Comparison of ENCODE assay signal across 10 cellular contexts in the genomic region with DNA sequence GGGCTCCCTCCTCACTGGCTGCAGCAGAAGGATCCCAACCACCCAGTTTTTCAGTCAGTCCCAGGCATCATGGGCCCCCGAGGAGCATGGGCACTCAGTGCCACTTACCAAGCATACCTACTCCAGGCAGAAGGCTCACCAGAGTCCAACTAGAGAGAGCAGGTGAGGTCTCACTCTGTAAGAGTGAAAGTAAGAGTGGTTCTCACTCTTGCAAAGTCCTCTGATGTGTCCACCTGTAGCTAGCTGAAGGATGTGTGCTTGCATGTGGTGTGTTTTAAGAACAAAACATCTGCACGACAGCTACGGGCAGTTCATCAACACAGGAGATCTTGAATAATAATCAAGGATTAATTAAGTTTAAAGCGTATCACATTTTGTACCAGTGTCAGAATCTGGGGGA. TPM values are rescaled to one million over a fixed set of nuclear protein-coding genes. Genes with fewer than 3 reads are reported as not detected.
DNase-seq lines count a peak whose midpoint lies in the region; ATAC-seq and TF ChIP-seq lines count a peak whose summit lies in the region.
"Had no signal": no experiment of that assay in that cellular context is flagged by ENCODE, and none has a peak within 500 bp of the region (broad histone marks: within the 10 kb centered on the region; RNA-seq: fewer than 3 reads in every experiment).

No MANE protein-coding gene starts in this region.

- no peaks in the 10 kb centered on the region for H3K9me3 Mint-ChIP-seq in activated naive CD4-positive, alpha-beta T cell treated with anti-CD3 and anti-CD28 coated beads for 36 hours
- H3K9me3 Mint-ChIP-seq in IgD-negative memory B cell (no peaks in the 10 kb centered on the region), neural progenitor cell (no peaks in the 10 kb centered on the region), mesothelial cell of epicardium (no peaks in the 10 kb centered on the region)
- H3K9me3 Mint-ChIP-seq in stimulated activated naive CD8-positive, alpha-beta T cell treated with anti-CD3 and anti-CD28 coated beads, Interleukin-15, amount 100 ng/mL, for 72 hours: no peaks in the 10 kb centered on the region

- no peaks in the 10 kb centered on the region for H3F3A ChIP-seq in neural progenitor cell (ENCODE audit: low read depth)

- peaks cover 6% of the 10 kb centered on the region for H3K36me3 Mint-ChIP-seq in activated naive CD4-positive, alpha-beta T cell treated with anti-CD3 and anti-CD28 coated beads for 36 hours (ENCODE audit: low read depth)
- H3K36me3 Mint-ChIP-seq in IgD-negative memory B cell (peaks cover 12% of the 10 kb centered on the region), neural progenitor cell (peaks cover 20% of the 10 kb centered on the region), mesothelial cell of epicardium (peaks cover 22% of the 10 kb centered on the region)

- H3K9me3 ChIP-seq in neural progenitor cell (ENCODE audit: low read depth): no peaks in the 10 kb centered on the region
- H3K9me3 ChIP-seq: left lung had no signal

- intact Hi-C loops in activated naive CD4-positive, alpha-beta T cell treated with anti-CD3 and anti-CD28 coated beads for 36 hours (cut with micrococcal nuclease): no loop called here

- H3K36me3 ChIP-seq in neural progenitor cell: no peaks in the 10 kb centered on the region

- no peak overlapping the region for H3K4me3 Mint-ChIP-seq in activated naive CD4-positive, alpha-beta T cell treated with anti-CD3 and anti-CD28 coated beads for 36 hours
- H3K4me3 Mint-ChIP-seq in IgD-negative memory B cell: no peak overlapping the region
- H3K4me3 Mint-ChIP-seq in stimulated activated naive CD8-positive, alpha-beta T cell treated with anti-CD3 and anti-CD28 coated beads, Interleukin-15, amount 100 ng/mL, for 72 hours: peak overlapping the region; percentile 77 to 80
- no peak overlapping the region for H3K4me3 Mint-ChIP-seq in neural progenitor cell
- no peak overlapping the region for H3K4me3 Mint-ChIP-seq in mesothelial cell of epicardium

- H3K4me2 ChIP-seq in neural progenitor cell: no peak overlapping the region

- peak; percentile 20 for DNase-seq in activated naive CD4-positive, alpha-beta T cell treated with anti-CD3 and anti-CD28 coated beads for 36 hours
- no peak for DNase-seq in activated naive CD4-positive, alpha-beta T cell treated with Interleukin-2 at 50 U/mL for 16 hours
- DNase-seq in stimulated activated naive CD8-positive, alpha-beta T cell treated with anti-CD3 and anti-CD28 coated beads, Interleukin-15, amount 100 ng/mL, for 72 hours: peak in 1 of 2 donors; percentile 21
- DNase-seq in neural progenitor cell (ENCODE audit: low spot score) (no peak), mesothelial cell of epicardium (ENCODE audit: low spot score in 2 of 2, unreplicated experiment in 2 of 2) (no peak)
- DNase-seq: left lung, NCI-H1930 had no signal

- no peak overlapping the region for H2AFZ ChIP-seq in neural progenitor cell (replicated peaks)

- H3K27me3 ChIP-seq in neural progenitor cell: no peaks in the 10 kb centered on the region
- H3K27me3 ChIP-seq: left lung had no signal

- H3K79me2 ChIP-seq in neural progenitor cell (ENCODE audit: low read depth): no peaks in the 10 kb centered on the region

- CTCF ChIA-PET in activated naive CD4-positive, alpha-beta T cell treated with anti-CD3 and anti-CD28 coated beads for 36 hours (lab: Charles Lee): interaction anchor here (0.6 to 1.0 kb wide), 3 partner anchors 21 to 227 kb away, joined by 3 read pairs; no protein-coding TSS in a partner anchor

- H3K27ac Mint-ChIP-seq in activated naive CD4-positive, alpha-beta T cell treated with anti-CD3 and anti-CD28 coated beads for 36 hours: no peak overlapping the region
- H3K27ac Mint-ChIP-seq in IgD-negative memory B cell (peak overlapping the region in 2 of 3 donors; percentile 62 to 85), neural progenitor cell (no peak overlapping the region), mesothelial cell of epicardium (no peak overlapping the region)
- H3K27ac Mint-ChIP-seq in stimulated activated naive CD8-positive, alpha-beta T cell treated with anti-CD3 and anti-CD28 coated beads, Interleukin-15, amount 100 ng/mL, for 72 hours: peak overlapping the region in 1 of 2 donors; percentile 68

- TF ChIP-seq CTCF in neural progenitor cell (IDR thresholded peaks at IDR 0.05) (no peak), mesothelial cell of epicardium (IDR thresholded peaks at IDR 0.05; ENCODE audit: unreplicated experiment) (no peak)

- peaks cover 52% of the 10 kb centered on the region for H3K4me1 Mint-ChIP-seq in activated naive CD4-positive, alpha-beta T cell treated with anti-CD3 and anti-CD28 coated beads for 36 hours (ENCODE audit: low read depth)
- peaks cover 13 to 20% (median 15%) of the 10 kb centered on the region in 3 donors for H3K4me1 Mint-ChIP-seq in IgD-negative memory B cell
- peaks cover 77% of the 10 kb centered on the region for H3K4me1 Mint-ChIP-seq in stimulated activated naive CD8-positive, alpha-beta T cell treated with anti-CD3 and anti-CD28 coated beads, Interleukin-15, amount 100 ng/mL, for 72 hours
- peaks cover 10% of the 10 kb centered on the region for H3K4me1 Mint-ChIP-seq in neural progenitor cell
- H3K4me1 Mint-ChIP-seq in mesothelial cell of epicardium: peaks cover 15% of the 10 kb centered on the region

- H3K27ac ChIP-seq in neural progenitor cell: no peak overlapping the region
- H3K27ac ChIP-seq: left lung had no signal

- H3K9ac ChIP-seq in neural progenitor cell: no peak overlapping the region

- ATAC-seq in GM21737 (IDR thresholded peaks at IDR 0.05; ENCODE audit: unreplicated experiment) (peak; percentile 43), HG03139 (IDR thresholded peaks at IDR 0.05; ENCODE audit: unreplicated experiment) (no peak)
- ATAC-seq in stimulated activated naive CD8-positive, alpha-beta T cell treated with anti-CD3 and anti-CD28 coated beads, Interleukin-15, amount 100 ng/mL, for 72 hours: peak; percentile 88
- ATAC-seq: left lung had no signal

- H3K27me3 Mint-ChIP-seq in activated naive CD4-positive, alpha-beta T cell treated with anti-CD3 and anti-CD28 coated beads for 36 hours (ENCODE audit: low read depth): no peaks in the 10 kb centered on the region
- H3K27me3 Mint-ChIP-seq in IgD-negative memory B cell (no peaks in the 10 kb centered on the region), neural progenitor cell (ENCODE audit: insufficient read depth, low read depth) (peaks cover 2% of the 10 kb centered on the region), mesothelial cell of epicardium (ENCODE audit: low read depth) (no peaks in the 10 kb centered on the region)
- H3K27me3 Mint-ChIP-seq in stimulated activated naive CD8-positive, alpha-beta T cell treated with anti-CD3 and anti-CD28 coated beads, Interleukin-15, amount 100 ng/mL, for 72 hours: no peaks in the 10 kb centered on the region

- peaks cover 23% of the 10 kb centered on the region for H3K4me1 ChIP-seq in neural progenitor cell
- H3K4me1 ChIP-seq: left lung had no signal

- H3K4me3 ChIP-seq in neural progenitor cell: no peak overlapping the region
- H3K4me3 ChIP-seq: left lung had no signal

- peaks cover 6% of the 10 kb centered on the region for H4K20me1 ChIP-seq in neural progenitor cell (ENCODE audit: low read depth)

RNA-seq across cellular contexts. Expression of gene CCK, which starts 49.7 kb away (rescaled TPM):
- total RNA-seq in activated naive CD4-positive, alpha-beta T cell treated with anti-CD3 and anti-CD28 coated beads for 36 hours: not detected
- not detected for polyA plus RNA-seq in IgD-negative memory B cell
- 1.1 and 3.4 TPM in 2 replicates for total RNA-seq in neural progenitor cell (ENCODE audit: low replicate concordance)
- total RNA-seq in mesothelial cell of epicardium: not detected in 3 replicates

Comparison
In these comparisons a context has a peak if more than half of its experiments do, and no peak if none do; other contexts are left out.
1. H3K27ac Mint-ChIP-seq: peak in IgD-negative memory B cell (2 of 3); none in activated naive CD4-positive, alpha-beta T cell treated with anti-CD3 and anti-CD28 coated beads for 36 hours (single experiment), neural progenitor cell (single experiment) and mesothelial cell of epicardium (single experiment).
2. H3K4me3 Mint-ChIP-seq: peak in stimulated activated naive CD8-positive, alpha-beta T cell treated with anti-CD3 and anti-CD28 coated beads, Interleukin-15, amount 100 ng/mL, for 72 hours (2 of 2); none in activated naive CD4-positive, alpha-beta T cell treated with anti-CD3 and anti-CD28 coated beads for 36 hours (single experiment), IgD-negative memory B cell (0 of 4), neural progenitor cell (single experiment) and mesothelial cell of epicardium (single experiment).